ENCODE assay signal across 13 cellular contexts in the genomic region with DNA sequence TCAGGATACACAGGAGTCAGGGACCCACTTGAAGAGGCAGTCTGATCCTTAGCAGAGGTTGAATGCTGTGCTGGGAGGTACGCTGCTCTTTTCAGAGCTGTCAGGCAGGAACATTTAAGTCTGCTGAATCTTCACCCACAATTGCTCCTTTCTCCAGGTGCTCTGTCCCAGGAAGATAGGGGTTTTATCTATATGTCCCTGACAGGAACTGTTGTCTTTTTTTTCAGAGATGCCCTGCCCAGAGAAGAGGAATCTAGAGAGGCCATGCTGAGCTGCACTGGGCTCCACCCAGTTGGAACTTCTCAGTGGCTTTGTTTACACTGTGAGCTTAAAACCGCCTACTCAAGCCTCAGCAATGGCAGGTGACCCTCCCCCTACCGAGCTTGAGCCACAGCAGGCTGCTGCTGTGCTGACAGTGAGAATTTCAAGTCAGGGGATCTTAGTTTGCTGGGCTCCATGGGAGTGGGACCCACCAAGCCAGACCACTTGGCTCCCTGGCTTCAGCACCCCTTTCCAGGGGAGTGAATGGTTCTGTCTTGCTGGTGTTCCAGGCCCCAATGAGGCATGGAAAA.
DNase-seq lines count a peak whose midpoint lies in the region; TF ChIP-seq lines count a peak whose summit lies in the region.
"Had no signal": no experiment of that assay in that cellular context is flagged by ENCODE, and none has a peak within 500 bp of the region (broad histone marks: within the 10 kb centered on the region; RNA-seq: fewer than 3 reads in every experiment).

No MANE protein-coding gene starts in this region.

- WGBS in mammary epithelial cell (ENCODE audit: low coverage, missing lambda C conversion rate), result 81% methylated on average over 2 of the region's 3 CpGs
- WGBS in smooth muscle cell (ENCODE audit: low lambda C conversion rate), result 51% methylated on average over 3 of the region's 3 CpGs
- 68 to 75% (median 74%) methylated on average over 3 of the region's 3 CpGs for WGBS in ovary, 3 donors

- no peaks in the 10 kb centered on the region for H3F3A ChIP-seq in smooth muscle cell (ENCODE audit: low read depth)

- no TSS peak for BruUV-seq in MCF 10A (replicated peaks; lab: Mats Ljungman, UMichigan)
- BruUV-seq in mammary epithelial cell (replicated peaks; lab: Mats Ljungman, UMichigan), result no TSS peak

- no peak overlapping the region for H2AFZ ChIP-seq in mammary epithelial cell (ENCODE audit: low read depth, low read length)
- H2AFZ ChIP-seq in smooth muscle cell (ENCODE audit: low read depth), result no peak overlapping the region

- peak; percentile 52 for DNase-seq in MCF 10A (ENCODE audit: unreplicated experiment)
- DNase-seq in mammary epithelial cell, result no peak
- DNase-seq in OCI-M1 (lab: John Stamatoyannopoulos, UW), result peak; percentile 32
- DNase-seq in foreskin fibroblast, result peak; percentile 6 to 18
- DNase-seq in smooth muscle cell (lab: John Stamatoyannopoulos, UW; ENCODE audit: unreplicated experiment), result no peak
- no peak for DNase-seq in CD8-positive, alpha-beta memory T cell
- no peak for DNase-seq in ovary
- DNase-seq in stimulated activated CD4-positive, alpha-beta T cell treated with anti-CD3 and anti-CD28 coated beads, Interleukin-12 subunit alpha, Interleukin-12 subunit beta, amount 100 ng/mL, for 4 hours, result no peak
- DNase-seq: dorsolateral prefrontal cortex, NCI-H2081 had no signal

- H3K9ac ChIP-seq in mammary epithelial cell (ENCODE audit: insufficient read depth, low read length) (no peak overlapping the region), smooth muscle cell (ENCODE audit: low read depth) (no peak overlapping the region)

- no peak for TF ChIP-seq POLR2A in ovary (IDR thresholded peaks at IDR 0.05)

- no peak overlapping the region for H3K27ac ChIP-seq in mammary epithelial cell (ENCODE audit: insufficient read depth, low read depth, low read length)
- H3K27ac ChIP-seq in smooth muscle cell (ENCODE audit: low read depth), result no peak overlapping the region
- no peak overlapping the region for H3K27ac ChIP-seq in CD8-positive, alpha-beta memory T cell (ENCODE audit: low read depth, low read length)
- H3K27ac ChIP-seq in ovary, result no peak overlapping the region
- H3K27ac ChIP-seq: dorsolateral prefrontal cortex, upper lobe of left lung had no signal

- H3K27me3 ChIP-seq in mammary epithelial cell (ENCODE audit: insufficient read depth, low read length) (no peaks in the 10 kb centered on the region), smooth muscle cell (ENCODE audit: low read depth) (no peaks in the 10 kb centered on the region), ovary (no peaks in the 10 kb centered on the region)
- no peaks in the 10 kb centered on the region for H3K27me3 ChIP-seq in CD8-positive, alpha-beta memory T cell (ENCODE audit: insufficient read depth, low read length, poor library complexity, severe bottlenecking)
- H3K27me3 ChIP-seq: dorsolateral prefrontal cortex, upper lobe of left lung had no signal

- H3K36me3 ChIP-seq in mammary epithelial cell (ENCODE audit: insufficient read depth, low read length) (no peaks in the 10 kb centered on the region), smooth muscle cell (ENCODE audit: low read depth) (peaks cover 7% of the 10 kb centered on the region), ovary (no peaks in the 10 kb centered on the region)
- H3K36me3 ChIP-seq in CD8-positive, alpha-beta memory T cell (ENCODE audit: insufficient read depth, low read length), result no peaks in the 10 kb centered on the region
- H3K36me3 ChIP-seq: upper lobe of left lung had no signal

- peaks cover 7% of the 10 kb centered on the region for H3K9me3 Mint-ChIP-seq in MCF 10A (ENCODE audit: unreplicated experiment)
- peaks cover 10 to 20% (median 11%) of the 10 kb centered on the region in 5 donors for H3K9me3 Mint-ChIP-seq in CD8-positive, alpha-beta memory T cell

- dilution Hi-C loops in mammary epithelial cell (cut with HindIII; ENCODE audit: low sequenced_read_pairs), result no loop called here

- POLR2A ChIA-PET in MCF 10A (lab: Yijun Ruan, JAX), result interaction anchor here (0.6 kb wide), 1 partner anchor 532 kb away, joined by 3 read pairs; no protein-coding TSS in a partner anchor
- POLR2A ChIA-PET in CD8-positive, alpha-beta memory T cell (lab: Charles Lee), result no interaction called here

- no peak overlapping the region for H3K27ac Mint-ChIP-seq in MCF 10A (ENCODE audit: low read depth, unreplicated experiment)
- no peak overlapping the region for H3K27ac Mint-ChIP-seq in CD8-positive, alpha-beta memory T cell
- H3K27ac Mint-ChIP-seq: activated naive CD8-positive, alpha-beta T cell; IgD-negative memory B cell had no signal

- peaks cover 10% of the 10 kb centered on the region for H3K36me3 Mint-ChIP-seq in MCF 10A (ENCODE audit: insufficient read depth, unreplicated experiment)
- peaks cover 10 to 33% (median 28%) of the 10 kb centered on the region in 3 donors for H3K36me3 Mint-ChIP-seq in CD8-positive, alpha-beta memory T cell

- no peak overlapping the region for H3K4me3 ChIP-seq in mammary epithelial cell (replicated peaks in 1 of 3; ENCODE audit: insufficient read depth in 1 of 3, low read depth in 2 of 3, low read length in 3 of 3)
- H3K4me3 ChIP-seq in foreskin fibroblast (ENCODE audit: low read depth in 1 of 2, low read length in 2 of 2), result no peak overlapping the region
- no peak overlapping the region for H3K4me3 ChIP-seq in smooth muscle cell
- H3K4me3 ChIP-seq in CD8-positive, alpha-beta memory T cell (ENCODE audit: low read length), result no peak overlapping the region
- H3K4me3 ChIP-seq in ovary, result no peak overlapping the region
- H3K4me3 ChIP-seq: dorsolateral prefrontal cortex, upper lobe of left lung had no signal

- H3K4me1 ChIP-seq in mammary epithelial cell (ENCODE audit: insufficient read depth, low read length), result no peaks in the 10 kb centered on the region
- peaks cover 6% of the 10 kb centered on the region for H3K4me1 ChIP-seq in smooth muscle cell (ENCODE audit: low read depth)
- H3K4me1 ChIP-seq in CD8-positive, alpha-beta memory T cell (ENCODE audit: insufficient read depth, low read length), result no peaks in the 10 kb centered on the region
- H3K4me1 ChIP-seq in ovary (ENCODE audit: insufficient read depth), result no peaks in the 10 kb centered on the region
- H3K4me1 ChIP-seq: upper lobe of left lung had no signal

- intact Hi-C loops in MCF 10A (cut with micrococcal nuclease), result no loop called here
- intact Hi-C loops in mammary epithelial cell (cut with micrococcal nuclease), result no loop called here
- intact Hi-C loops in ovary (cut with DNase I), result no loop called here

- peaks cover 7% of the 10 kb centered on the region for H3K4me1 Mint-ChIP-seq in MCF 10A (ENCODE audit: insufficient read depth, unreplicated experiment)
- peaks cover 0 to 3% (median 0%) of the 10 kb centered on the region in 3 donors for H3K4me1 Mint-ChIP-seq in CD8-positive, alpha-beta memory T cell

- CTCF ChIA-PET in MCF 10A (lab: Yijun Ruan, JAX) (interaction anchor here (0.7 kb wide), 1 partner anchor 148 kb away, joined by 3 read pairs; no protein-coding TSS in a partner anchor), mammary epithelial cell (lab: Charles Lee; ENCODE audit: low non-redundant PET) (no interaction called here)
- CTCF ChIA-PET in CD8-positive, alpha-beta memory T cell (lab: Charles Lee), result no interaction called here

- in situ Hi-C loops in mammary epithelial cell (cut with MboI; ENCODE audit: low sequenced_read_pairs in 2 of 2), result no loop called here

- H3K4me2 ChIP-seq in mammary epithelial cell (ENCODE audit: insufficient read depth, low read depth, low read length) (no peak overlapping the region), smooth muscle cell (peak overlapping the region; percentile 2)

- H4K20me1 ChIP-seq in mammary epithelial cell (ENCODE audit: insufficient read depth, low read length) (no peaks in the 10 kb centered on the region), smooth muscle cell (ENCODE audit: low read depth) (no peaks in the 10 kb centered on the region)

- H3K79me2 ChIP-seq in mammary epithelial cell (ENCODE audit: insufficient read depth, low read length) (no peaks in the 10 kb centered on the region), smooth muscle cell (ENCODE audit: low read depth) (no peaks in the 10 kb centered on the region)

- H3K27me3 Mint-ChIP-seq in MCF 10A (ENCODE audit: insufficient read depth, unreplicated experiment), result no peaks in the 10 kb centered on the region
- H3K27me3 Mint-ChIP-seq in CD8-positive, alpha-beta memory T cell, result no peaks in the 10 kb centered on the region
- H3K27me3 Mint-ChIP-seq: activated naive CD8-positive, alpha-beta T cell; IgD-negative memory B cell had no signal

- H3K9me3 ChIP-seq in mammary epithelial cell (replicated peaks; ENCODE audit: insufficient read depth, low read length), result peaks cover 3% of the 10 kb centered on the region
- no peaks in the 10 kb centered on the region for H3K9me3 ChIP-seq in smooth muscle cell (replicated peaks; ENCODE audit: low read depth)
- H3K9me3 ChIP-seq in CD8-positive, alpha-beta memory T cell (ENCODE audit: low read length), result no peaks in the 10 kb centered on the region
- no peaks in the 10 kb centered on the region for H3K9me3 ChIP-seq in ovary

- TF ChIP-seq CTCF in MCF 10A (IDR thresholded peaks at IDR 0.05; ENCODE audit: unreplicated experiment) (no peak), mammary epithelial cell (conservative IDR thresholded peaks at IDR 0.05 in 1 of 2, IDR thresholded peaks at IDR 0.05 in 1 of 2; ENCODE audit: extremely low read depth in 1 of 2, insufficient read depth in 1 of 2, low read depth in 1 of 2, low read length in 2 of 2) (no peak), foreskin fibroblast (IDR thresholded peaks at IDR 0.05; ENCODE audit: low read depth, low read length) (no peak), smooth muscle cell (IDR thresholded peaks at IDR 0.05; ENCODE audit: borderline replicate concordance, insufficient read depth, poor library complexity, severe bottlenecking) (no peak), ovary (IDR thresholded peaks at IDR 0.05) (no peak)

- no peak overlapping the region for H3K4me3 Mint-ChIP-seq in MCF 10A (ENCODE audit: unreplicated experiment)
- no peak overlapping the region for H3K4me3 Mint-ChIP-seq in CD8-positive, alpha-beta memory T cell
- H3K4me3 Mint-ChIP-seq: activated naive CD8-positive, alpha-beta T cell; IgD-negative memory B cell had no signal

- TF ChIP-seq EP300 in ovary (IDR thresholded peaks at IDR 0.05), result no peak

Comparison
In these comparisons a context has a peak if more than half of its experiments do, and no peak if none do; other contexts are left out.
1. DNase-seq: peak in MCF 10A (single experiment), OCI-M1 (single experiment) and foreskin fibroblast (2 of 2); none in mammary epithelial cell (single experiment), smooth muscle cell (single experiment), CD8-positive, alpha-beta memory T cell (0 of 5), ovary (0 of 5) and stimulated activated CD4-positive, alpha-beta T cell treated with anti-CD3 and anti-CD28 coated beads, Interleukin-12 subunit alpha, Interleukin-12 subunit beta, amount 100 ng/mL, for 4 hours (single experiment).